26 cellular contexts compared by ENCODE assay signal in genomic region chr17:19746517-19746916, GRCh38. TPM values are rescaled to one million over a fixed set of nuclear protein-coding genes. Genes with fewer than 3 reads are reported as not detected.
DNase-seq lines count a peak whose midpoint lies in the region; ATAC-seq, FAIRE-seq and TF ChIP-seq lines count a peak whose summit lies in the region.
"Had no signal": no experiment of that assay in that cellular context is flagged by ENCODE, and none has a peak within 500 bp of the region (broad histone marks: within the 10 kb centered on the region; RNA-seq: fewer than 3 reads in every experiment).

No MANE protein-coding gene starts in this region.

- no peak for TF ChIP-seq RAD21 in GM12878 (IDR thresholded peaks at IDR 0.05; ENCODE audit: insufficient read depth, low read depth, low read length)

- ATAC-seq in Right ventricle myocardium inferior, result no peak
- no peak for ATAC-seq in GM12878
- ATAC-seq in stimulated activated naive B cell treated with anti-CD40 and anti-IgM and Interleukin-4, amounts not matched to agents 10 μg/mL and 1 μg/mL and 100 μg/mL, for 72 hours (replicated peaks), result no peak
- no peak for ATAC-seq in HG03457 (IDR thresholded peaks at IDR 0.05; ENCODE audit: unreplicated experiment)
- ATAC-seq in GM18511 (IDR thresholded peaks at IDR 0.05; ENCODE audit: unreplicated experiment), result no peak

- in situ Hi-C loops in GM12878 (cut with MboI), result no loop called here

- H3K9me3 ChIP-seq in GM12878 (replicated peaks; ENCODE audit: control insufficient read depth, insufficient read depth, low read length), result no peaks in the 10 kb centered on the region

- H3K4me1 ChIP-seq in GM12878 (ENCODE audit: control insufficient read depth, insufficient read depth, low read length), result peaks cover 14% of the 10 kb centered on the region

- no peak overlapping the region for H3K4me3 Mint-ChIP-seq in stimulated activated naive B cell treated with anti-CD40 and anti-IgM and Interleukin-4, amounts not matched to agents 10 μg/mL and 1 μg/mL and 100 μg/mL, for 72 hours
- H3K4me3 Mint-ChIP-seq: HFFc6 had no signal

- TF ChIP-seq EP300 in GM12878 (IDR thresholded peaks at IDR 0.05; ENCODE audit: borderline replicate concordance in 1 of 2, control insufficient read depth in 1 of 2, low read depth in 2 of 2, low read length in 2 of 2), result no peak

- no peaks in the 10 kb centered on the region for H3K36me3 Mint-ChIP-seq in stimulated activated naive B cell treated with anti-CD40 and anti-IgM and Interleukin-4, amounts not matched to agents 10 μg/mL and 1 μg/mL and 100 μg/mL, for 72 hours

- FAIRE-seq in GM12878 (lab: Jason Lieb, UNC), result no peak
- FAIRE-seq: H54 had no signal

- intact Hi-C loops in Right ventricle myocardium inferior (cut with DNase I) (no loop called here), cardiac septum (cut with DNase I) (no loop called here), GM12878 (cut with micrococcal nuclease; ENCODE audit: unreplicated experiment) (no loop called here)

- H3K4me3 ChIP-seq in GM12878, result no peak overlapping the region

- H3K36me3 ChIP-seq in GM12878 (ENCODE audit: control insufficient read depth in 2 of 2, insufficient read depth in 2 of 2, low read length in 1 of 2), result no peaks in the 10 kb centered on the region

- no peak overlapping the region for H3K27ac ChIP-seq in GM12878 (ENCODE audit: control insufficient read depth, insufficient read depth)
- H3K27ac ChIP-seq: KMS-11 had no signal

- H3K27ac Mint-ChIP-seq in stimulated activated naive B cell treated with anti-CD40 and anti-IgM and Interleukin-4, amounts not matched to agents 10 μg/mL and 1 μg/mL and 100 μg/mL, for 72 hours, result peak overlapping the region; percentile 5
- H3K27ac Mint-ChIP-seq: HFFc6, IgD-negative memory B cell had no signal

- H3K4me2 ChIP-seq in GM12878 (ENCODE audit: control insufficient read depth, insufficient read depth), result no peak overlapping the region
- H3K4me2 ChIP-seq: KMS-11 had no signal

- peaks cover 12 to 16% of the 10 kb centered on the region in 2 donors for H3K4me1 Mint-ChIP-seq in stimulated activated naive B cell treated with anti-CD40 and anti-IgM and Interleukin-4, amounts not matched to agents 10 μg/mL and 1 μg/mL and 100 μg/mL, for 72 hours

- SMC1A ChIA-PET in GM12878 (lab: Charles Lee; ENCODE audit: uncharacterized antibody, unreplicated experiment), result no interaction called here

- H3K27me3 Mint-ChIP-seq in stimulated activated naive B cell treated with anti-CD40 and anti-IgM and Interleukin-4, amounts not matched to agents 10 μg/mL and 1 μg/mL and 100 μg/mL, for 72 hours, result peaks cover 29 to 65% of the 10 kb centered on the region in 2 donors

- CTCF ChIA-PET in GM12878 (lab: Yijun Ruan, JAX), result interaction anchor here (0.7 kb wide), 1 partner anchor 11 kb away, joined by 3 read pairs; no protein-coding TSS in a partner anchor

- H3K27me3 ChIP-seq in GM12878 (replicated peaks in 1 of 2; ENCODE audit: control insufficient read depth in 2 of 2, insufficient read depth in 2 of 2, low read length in 1 of 2), result no peaks in the 10 kb centered on the region

- POLR2A ChIA-PET in GM12878 (lab: Charles Lee), result no interaction called here

- no TSS peak for BruUV-seq in GM12878 (replicated peaks; lab: Mats Ljungman, UMichigan)

- DNase-seq in Right ventricle myocardium inferior (ENCODE audit: missing footprints), result peak; percentile 28
- no peak for DNase-seq in cardiac septum (ENCODE audit: low spot score)
- no peak for DNase-seq in GM12878 (ENCODE audit: low read depth, low spot score)
- DNase-seq in stimulated activated naive B cell treated with anti-CD40 and anti-IgM and Interleukin-4, amounts not matched to agents 10 μg/mL and 1 μg/mL and 100 μg/mL, for 72 hours, result no peak
- DNase-seq in NCI-H1417 treated with DMSO at 0.1 percent for 48 hours (lab: John Stamatoyannopoulos, UW), result no peak
- DNase-seq: 8988T, Calu3, DMS79 treated with DMSO at 0.1 percent for 48 hours, GF-D8, HFFc6, NCI-H1048, NCI-H1417, NCI-H187, NCI-H2081 treated with DMSO at 0.1 percent for 48 hours, NCI-H2171 treated with DMSO at 0.1 percent for 48 hours, NCI-H345, NCI-H510A treated with DMSO at 0.1 percent for 48 hours, NCI-H774, SHP77 had no signal

- TF ChIP-seq CTCF in GM12878 (IDR thresholded peaks at IDR 0.05 in 2 of 3, conservative IDR thresholded peaks at IDR 0.05 in 1 of 3; ENCODE audit: control insufficient read depth in 2 of 3, extremely low read depth in 1 of 3, insufficient read depth in 1 of 3, low read depth in 3 of 3, low read length in 3 of 3), result no peak

- RAD21 ChIA-PET in GM12878 (lab: Charles Lee; ENCODE audit: unreplicated experiment), result no interaction called here

- H3K79me2 ChIP-seq in GM12878 (ENCODE audit: control insufficient read depth, insufficient read depth, low read length), result no peaks in the 10 kb centered on the region

- 81% methylated on average over 14 of the region's 20 CpGs for WGBS in GM12878 (ENCODE audit: insufficient coverage, insufficient replicate concordance, low lambda C conversion rate, missing lambda C conversion rate)

- H3K9ac ChIP-seq in GM12878 (ENCODE audit: control insufficient read depth, insufficient read depth, low read length), result no peak overlapping the region
- H3K9ac ChIP-seq: KMS-11 had no signal

- no peak for TF ChIP-seq POLR2A in GM12878 (IDR thresholded peaks at IDR 0.05; ENCODE audit: low read depth, low read length)

- no peak overlapping the region for H2AFZ ChIP-seq in GM12878 (ENCODE audit: control insufficient read depth, low read depth, low read length)

- no peaks in the 10 kb centered on the region for H3K9me3 Mint-ChIP-seq in stimulated activated naive B cell treated with anti-CD40 and anti-IgM and Interleukin-4, amounts not matched to agents 10 μg/mL and 1 μg/mL and 100 μg/mL, for 72 hours
- H3K9me3 Mint-ChIP-seq: HFFc6, IgD-negative memory B cell had no signal

- H4K20me1 ChIP-seq in GM12878 (ENCODE audit: control insufficient read depth, insufficient read depth), result no peaks in the 10 kb centered on the region

TF ChIP-seq in GM12878, 131 proteins besides CTCF, POLR2A, EP300 and RAD21 (continues in another document):
- TF ChIP-seq, protein P1, sequence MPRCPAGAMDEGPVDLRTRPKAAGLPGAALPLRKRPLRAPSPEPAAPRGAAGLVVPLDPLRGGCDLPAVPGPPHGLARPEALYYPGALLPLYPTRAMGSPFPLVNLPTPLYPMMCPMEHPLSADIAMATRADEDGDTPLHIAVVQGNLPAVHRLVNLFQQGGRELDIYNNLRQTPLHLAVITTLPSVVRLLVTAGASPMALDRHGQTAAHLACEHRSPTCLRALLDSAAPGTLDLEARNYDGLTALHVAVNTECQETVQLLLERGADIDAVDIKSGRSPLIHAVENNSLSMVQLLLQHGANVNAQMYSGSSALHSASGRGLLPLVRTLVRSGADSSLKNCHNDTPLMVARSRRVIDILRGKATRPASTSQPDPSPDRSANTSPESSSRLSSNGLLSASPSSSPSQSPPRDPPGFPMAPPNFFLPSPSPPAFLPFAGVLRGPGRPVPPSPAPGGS (IDR thresholded peaks at IDR 0.05; ENCODE audit: borderline replicate concordance, insufficient read depth, low read depth, low read length, poor library complexity, severe bottlenecking), result peak; percentile 98
- TF ChIP-seq KDM1A (IDR thresholded peaks at IDR 0.05; ENCODE audit: borderline replicate concordance) (no peak), TCF3 (IDR thresholded peaks at IDR 0.05; ENCODE audit: borderline replicate concordance, insufficient read depth, low read depth, low read length) (peak; percentile 73)

RNA-seq across cellular contexts. Expression of gene ALDH3A1, which starts 1.6 kb away (rescaled TPM):
- total RNA-seq in Right ventricle myocardium inferior, result not detected
- total RNA-seq in cardiac septum, result 0.24 TPM
- total RNA-seq in GM12878 (2013; cell fraction: nucleolus; rRNA removed), result not detected in 2 replicates
- total RNA-seq in GM12878 (2014; rRNA removed), result not detected in 2 replicates
- total RNA-seq in GM12878 (2014; rRNA removed; fragmentation: Illumina TruSeq; extraction: Trizol), result not detected in 2 replicates
- total RNA-seq in GM12878 (2021), result not detected in 2 replicates
- polyA plus RNA-seq in GM12878 (2011; ENCODE audit: low read depth), result not detected
- not detected in 2 replicates for polyA plus RNA-seq in GM12878 (2011; rRNA removed)
- polyA plus RNA-seq in GM12878 (2011; cell fraction: cytosol; rRNA removed), result not detected in 2 replicates
- polyA plus RNA-seq in GM12878 (2011; cell fraction: nucleus; rRNA removed), result not detected in 2 replicates
- 0.28 TPM in 2 replicates for polyA plus RNA-seq in GM12878 (2012)
- not detected in 2 replicates for polyA plus RNA-seq in GM12878 (2014; fragmentation: Illumina TruSeq; extraction: Trizol)
- polyA plus RNA-seq in GM12878 (2014; fragmentation: Nextera tagmentation; extraction: Ambion mirVana), result not detected
- polyA plus RNA-seq in GM12878 (2014; rRNA removed), result 0.20 TPM in 1 of 2 replicates, not detected in the other
- not detected for polyA plus RNA-seq in GM12878 (2016; fragmentation: Nextera tagmentation; extraction: Ambion mirVana)
- polyA minus RNA-seq in GM12878 (2011; rRNA and poly(A)+ RNA removed), result not detected in 2 replicates
- polyA minus RNA-seq in GM12878 (2011; cell fraction: cytosol; rRNA and poly(A)+ RNA removed), result not detected in 2 replicates
- polyA minus RNA-seq in GM12878 (2011; cell fraction: nucleus; rRNA and poly(A)+ RNA removed), result not detected in 2 replicates
- polyA plus RNA-seq: IgD-negative memory B cell had no signal

RNA-seq across cellular contexts. Expression of gene SLC47A2, which starts 30.1 kb away (rescaled TPM):
- total RNA-seq in Right ventricle myocardium inferior, result not detected
- total RNA-seq in cardiac septum, result not detected
- total RNA-seq in GM12878 (2013; cell fraction: nucleolus; rRNA removed), result not detected in 2 replicates
- not detected in 2 replicates for total RNA-seq in GM12878 (2014; rRNA removed)
- not detected in 2 replicates for total RNA-seq in GM12878 (2014; rRNA removed; fragmentation: Illumina TruSeq; extraction: Trizol)
- not detected in 2 replicates for total RNA-seq in GM12878 (2021)
- polyA plus RNA-seq in GM12878 (2011; ENCODE audit: low read depth), result not detected
- not detected in 2 replicates for polyA plus RNA-seq in GM12878 (2011; rRNA removed)
- polyA plus RNA-seq in GM12878 (2011; cell fraction: cytosol; rRNA removed), result 0.03 TPM in 1 of 2 replicates, not detected in the other
- 0.06 TPM in 1 of 2 replicates, not detected in the other for polyA plus RNA-seq in GM12878 (2011; cell fraction: nucleus; rRNA removed)
- not detected in 2 replicates for polyA plus RNA-seq in GM12878 (2012)
- polyA plus RNA-seq in GM12878 (2014; fragmentation: Illumina TruSeq; extraction: Trizol), result not detected in 2 replicates
- not detected for polyA plus RNA-seq in GM12878 (2014; fragmentation: Nextera tagmentation; extraction: Ambion mirVana)
- not detected in 2 replicates for polyA plus RNA-seq in GM12878 (2014; rRNA removed)
- polyA plus RNA-seq in GM12878 (2016; fragmentation: Nextera tagmentation; extraction: Ambion mirVana), result not detected
- not detected in 2 replicates for polyA minus RNA-seq in GM12878 (2011; rRNA and poly(A)+ RNA removed)
- not detected in 2 replicates for polyA minus RNA-seq in GM12878 (2011; cell fraction: cytosol; rRNA and poly(A)+ RNA removed)
- polyA minus RNA-seq in GM12878 (2011; cell fraction: nucleus; rRNA and poly(A)+ RNA removed), result 0.12 TPM in 1 of 2 replicates, not detected in the other
- total RNA-seq: Calu3, HFFc6, SK-MEL-5 had no signal
- polyA plus RNA-seq: BJ had no signal
